10 cellular contexts compared by ENCODE assay signal in the genomic region with DNA sequence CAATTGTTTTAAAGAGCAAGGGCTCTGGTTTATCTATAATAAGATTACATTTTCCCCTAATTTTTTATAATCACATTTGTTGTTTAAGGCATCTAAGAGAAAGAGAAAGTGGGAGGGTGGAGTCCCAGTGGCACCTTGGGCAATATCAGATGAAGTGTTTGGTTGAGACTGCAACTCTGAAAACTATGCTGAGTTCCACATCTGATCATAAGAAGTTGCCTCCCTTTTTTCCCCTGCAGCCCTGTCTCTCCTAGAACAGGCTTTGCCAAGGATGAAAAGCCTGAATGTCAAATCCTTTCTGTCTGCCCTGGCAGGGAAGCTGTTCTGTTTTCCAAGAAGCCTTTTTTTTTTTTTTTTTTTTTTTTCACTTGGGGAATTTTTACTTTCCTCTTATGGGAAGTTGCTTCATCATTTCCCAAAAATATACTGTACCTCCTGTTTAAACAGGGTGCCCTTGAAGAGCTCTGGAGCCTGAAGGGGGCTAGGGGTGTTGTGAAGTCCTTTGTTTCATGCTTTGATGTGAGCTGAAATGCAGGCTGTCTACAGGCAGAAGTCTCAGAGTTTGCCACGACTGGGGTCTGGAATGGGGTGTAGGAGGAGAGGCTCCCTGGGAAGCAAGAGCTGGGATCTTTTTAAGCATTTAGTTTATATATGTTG.
DNase-seq lines count a peak whose midpoint lies in the region; ATAC-seq and TF ChIP-seq lines count a peak whose summit lies in the region.
"Had no signal": no experiment of that assay in that cellular context is flagged by ENCODE, and none has a peak within 500 bp of the region (broad histone marks: within the 10 kb centered on the region; RNA-seq: fewer than 3 reads in every experiment).

No MANE protein-coding gene starts in this region.

- peak overlapping the region; percentile 45 for H3K4me3 Mint-ChIP-seq in activated T-cell treated with anti-CD3 and anti-CD28 coated beads, Interleukin-2, amount 50 U/mL, for 4 hours
- H3K4me3 Mint-ChIP-seq in activated CD8-positive, alpha-beta T cell treated with anti-CD3 and anti-CD28 coated beads, Interleukin-2, amount 10 ng/mL, durations not matched to agents 7 days and 5 days, result no peak overlapping the region

- WGBS in thyroid gland, 2 donors, result 60 to 67% methylated on average over 1 of the region's 1 CpG

- H3K4me1 Mint-ChIP-seq in activated T-cell treated with anti-CD3 and anti-CD28 coated beads, Interleukin-2, amount 50 U/mL, for 4 hours (ENCODE audit: low read depth), result peaks cover 78% of the 10 kb centered on the region
- peaks cover 63% of the 10 kb centered on the region for H3K4me1 Mint-ChIP-seq in activated CD8-positive, alpha-beta T cell treated with anti-CD3 and anti-CD28 coated beads, Interleukin-2, amount 10 ng/mL, durations not matched to agents 7 days and 5 days (ENCODE audit: low read depth)

- H3K36me3 ChIP-seq in thyroid gland, result no peaks in the 10 kb centered on the region
- H3K36me3 ChIP-seq: gastrocnemius medialis had no signal

- peak overlapping the region; percentile 25 to 78 (median 30) for H3K27ac ChIP-seq in thyroid gland
- H3K27ac ChIP-seq: C4-2B, gastrocnemius medialis had no signal

- TF ChIP-seq POLR2A in thyroid gland (IDR thresholded peaks at IDR 0.05), result no peak

- H3K4me3 ChIP-seq in thyroid gland (replicated peaks in 1 of 3), result no peak overlapping the region
- H3K4me3 ChIP-seq: gastrocnemius medialis had no signal

- H3K9me3 ChIP-seq in thyroid gland, result no peaks in the 10 kb centered on the region
- H3K9me3 ChIP-seq: gastrocnemius medialis had no signal

- CTCF ChIA-PET in activated CD8-positive, alpha-beta T cell treated with anti-CD3 and anti-CD28 coated beads, Interleukin-2, amount 10 ng/mL, durations not matched to agents 7 days and 5 days (lab: Charles Lee), result interaction anchor here (0.9 to 1.2 kb wide), 4 partner anchors 9 to 52 kb away, joined by 3 to 4 read pairs (median 3); no protein-coding TSS in a partner anchor

- H3K9me3 Mint-ChIP-seq in activated T-cell treated with anti-CD3 and anti-CD28 coated beads, Interleukin-2, amount 50 U/mL, for 4 hours, result peaks cover 5% of the 10 kb centered on the region
- H3K9me3 Mint-ChIP-seq in activated CD8-positive, alpha-beta T cell treated with anti-CD3 and anti-CD28 coated beads, Interleukin-2, amount 10 ng/mL, durations not matched to agents 7 days and 5 days (ENCODE audit: insufficient read depth), result no peaks in the 10 kb centered on the region

- H3K27me3 Mint-ChIP-seq in activated T-cell treated with anti-CD3 and anti-CD28 coated beads, Interleukin-2, amount 50 U/mL, for 4 hours (ENCODE audit: low read depth), result no peaks in the 10 kb centered on the region
- H3K27me3 Mint-ChIP-seq in activated CD8-positive, alpha-beta T cell treated with anti-CD3 and anti-CD28 coated beads, Interleukin-2, amount 10 ng/mL, durations not matched to agents 7 days and 5 days (ENCODE audit: low read depth), result no peaks in the 10 kb centered on the region

- no peak for TF ChIP-seq CTCF in thyroid gland (IDR thresholded peaks at IDR 0.05)

- DNase-seq in activated T-cell treated with anti-CD3 and anti-CD28 coated beads, Interleukin-2, amount 50 U/mL, for 4 hours, result no peak
- no peak for DNase-seq in activated T-cell treated with anti-CD3 and anti-CD28 coated beads, Interleukin-2, amount 50 U/mL, for 1 hour
- peak; percentile 41 for DNase-seq in activated CD8-positive, alpha-beta T cell treated with anti-CD3 and anti-CD28 coated beads, Interleukin-2, amount 10 ng/mL, durations not matched to agents 7 days and 5 days
- peak; percentile 34 for DNase-seq in iris pigment epithelial cell (ENCODE audit: low read depth)
- no peak for DNase-seq in thyroid gland
- no peak for DNase-seq in effector CD8-positive, alpha-beta T cell (lab: John Stamatoyannopoulos, UW)
- DNase-seq: gastrocnemius medialis had no signal

- H3K27ac Mint-ChIP-seq in activated CD8-positive, alpha-beta T cell treated with anti-CD3 and anti-CD28 coated beads, Interleukin-2, amount 10 ng/mL, durations not matched to agents 7 days and 5 days, result peak overlapping the region; percentile 26

- no peaks in the 10 kb centered on the region for H3K27me3 ChIP-seq in thyroid gland
- H3K27me3 ChIP-seq: gastrocnemius medialis had no signal

- peaks cover 52 to 69% of the 10 kb centered on the region in 2 donors for H3K4me1 ChIP-seq in thyroid gland

- ATAC-seq in activated T-cell treated with anti-CD3 and anti-CD28 coated beads, Interleukin-2, amount 50 U/mL, for 4 hours, result peak in 1 of 2 donors; percentile 11
- ATAC-seq in activated CD8-positive, alpha-beta T cell treated with anti-CD3 and anti-CD28 coated beads, Interleukin-2, amount 10 ng/mL, durations not matched to agents 7 days and 5 days, result peak; percentile 62
- ATAC-seq in GM21737 (IDR thresholded peaks at IDR 0.05; ENCODE audit: unreplicated experiment), result no peak
- ATAC-seq in HG02623 (IDR thresholded peaks at IDR 0.05; ENCODE audit: unreplicated experiment), result no peak
- ATAC-seq: gastrocnemius medialis had no signal

- peaks cover 27% of the 10 kb centered on the region for H3K36me3 Mint-ChIP-seq in activated T-cell treated with anti-CD3 and anti-CD28 coated beads, Interleukin-2, amount 50 U/mL, for 4 hours (ENCODE audit: insufficient read depth)
- peaks cover 30% of the 10 kb centered on the region for H3K36me3 Mint-ChIP-seq in activated CD8-positive, alpha-beta T cell treated with anti-CD3 and anti-CD28 coated beads, Interleukin-2, amount 10 ng/mL, durations not matched to agents 7 days and 5 days (ENCODE audit: low read depth)

- intact Hi-C loops in thyroid gland (cut with DNase I), result no loop called here

- POLR2A ChIA-PET in activated CD8-positive, alpha-beta T cell treated with anti-CD3 and anti-CD28 coated beads, Interleukin-2, amount 10 ng/mL, durations not matched to agents 7 days and 5 days (lab: Charles Lee), result interaction anchor here (0.6 kb wide), 1 partner anchor 22 kb away, joined by 3 read pairs; no protein-coding TSS in a partner anchor

Comparison
In these comparisons a context has a peak if more than half of its experiments do, and no peak if none do; other contexts are left out.
1. DNase-seq: peak in activated CD8-positive, alpha-beta T cell treated with anti-CD3 and anti-CD28 coated beads, Interleukin-2, amount 10 ng/mL, durations not matched to agents 7 days and 5 days (single experiment) and iris pigment epithelial cell (single experiment); none in activated T-cell treated with anti-CD3 and anti-CD28 coated beads, Interleukin-2, amount 50 U/mL, for 4 hours (single experiment), activated T-cell treated with anti-CD3 and anti-CD28 coated beads, Interleukin-2, amount 50 U/mL, for 1 hour (single experiment), thyroid gland (0 of 2) and effector CD8-positive, alpha-beta T cell (single experiment).